24 cellular contexts compared by ENCODE assay signal in the genomic region with DNA sequence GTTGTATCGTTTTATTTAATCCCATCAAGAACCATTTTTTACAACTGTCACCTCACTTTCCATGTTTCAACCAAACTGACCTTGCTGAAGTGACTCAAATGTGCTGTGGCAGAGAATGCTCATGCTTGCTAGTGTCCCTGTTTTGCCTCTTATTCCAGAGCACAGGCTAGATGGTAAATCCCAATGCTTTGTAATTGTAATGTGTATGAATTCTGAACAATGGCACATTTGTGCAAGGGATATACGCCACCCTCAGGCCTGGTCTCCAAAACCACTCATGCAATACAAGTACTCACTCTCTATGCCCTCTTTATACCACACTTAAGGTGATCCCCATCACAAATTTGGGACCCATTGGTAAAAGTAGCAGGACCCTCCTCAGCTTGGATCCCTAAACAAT.
"Had no signal": no experiment of that assay in that cellular context is flagged by ENCODE, and none has a peak within 500 bp of the region (broad histone marks: within the 10 kb centered on the region; RNA-seq: fewer than 3 reads in every experiment).

No MANE protein-coding gene starts in this region.

- ATAC-seq: left cardiac atrium; left lung; lower lobe of right lung; natural killer cell; psoas muscle; right lobe of liver; stimulated activated naive B cell treated with anti-CD40 and anti-IgM and Interleukin-4, amounts not matched to agents 10 μg/mL and 1 μg/mL and 100 μg/mL, for 72 hours; stimulated activated naive CD8-positive, alpha-beta T cell treated with anti-CD3 and anti-CD28 coated beads, Interleukin-15, Interleukin-2, amounts not matched to agents 100 U/mL and 50 U/mL, for 24 hours had no signal

- DNase-seq: kidney glomerular epithelial cell; left cardiac atrium; left lung; lower lobe of right lung; mammary epithelial cell; naive B cell; natural killer cell; nephron progenitor cell; occipital lobe; psoas muscle; right lobe of liver; stimulated activated CD4-positive, alpha-beta T cell treated with anti-CD3 and anti-CD28 coated beads, Interleukin-12 subunit alpha, Interleukin-12 subunit beta, amount 100 ng/mL, for 4 hours; stimulated activated CD4-positive, alpha-beta T cell treated with anti-CD3 and anti-CD28 coated beads, Interleukin-15, amount 100 ng/mL, for 24 hours; stimulated activated CD4-positive, alpha-beta T cell treated with anti-CD3 and anti-CD28 coated beads, Interleukin-2, amount 100 ng/mL, for 24 hours; stimulated activated CD4-positive, alpha-beta T cell treated with anti-CD3 and anti-CD28 coated beads, Interleukin-4, amount 100 ng/mL, for 1 hour; stimulated activated naive B cell treated with anti-CD40 and anti-IgM and Interleukin-4, amounts not matched to agents 10 μg/mL and 1 μg/mL and 100 μg/mL, for 72 hours; stimulated activated naive CD8-positive, alpha-beta T cell treated with anti-CD3 and anti-CD28 coated beads, Interleukin-15, Interleukin-2, amounts not matched to agents 100 U/mL and 50 U/mL, for 24 hours; stomach; testis; thyroid gland; transverse colon; upper lobe of left lung had no signal

- H3K4me3 ChIP-seq: left lung, lower lobe of right lung, neural progenitor cell, psoas muscle, right lobe of liver, stomach, testis, thyroid gland, transverse colon, upper lobe of left lung, vagina had no signal
